Comparison of ENCODE assay signal across 20 cellular contexts in the genomic region with DNA sequence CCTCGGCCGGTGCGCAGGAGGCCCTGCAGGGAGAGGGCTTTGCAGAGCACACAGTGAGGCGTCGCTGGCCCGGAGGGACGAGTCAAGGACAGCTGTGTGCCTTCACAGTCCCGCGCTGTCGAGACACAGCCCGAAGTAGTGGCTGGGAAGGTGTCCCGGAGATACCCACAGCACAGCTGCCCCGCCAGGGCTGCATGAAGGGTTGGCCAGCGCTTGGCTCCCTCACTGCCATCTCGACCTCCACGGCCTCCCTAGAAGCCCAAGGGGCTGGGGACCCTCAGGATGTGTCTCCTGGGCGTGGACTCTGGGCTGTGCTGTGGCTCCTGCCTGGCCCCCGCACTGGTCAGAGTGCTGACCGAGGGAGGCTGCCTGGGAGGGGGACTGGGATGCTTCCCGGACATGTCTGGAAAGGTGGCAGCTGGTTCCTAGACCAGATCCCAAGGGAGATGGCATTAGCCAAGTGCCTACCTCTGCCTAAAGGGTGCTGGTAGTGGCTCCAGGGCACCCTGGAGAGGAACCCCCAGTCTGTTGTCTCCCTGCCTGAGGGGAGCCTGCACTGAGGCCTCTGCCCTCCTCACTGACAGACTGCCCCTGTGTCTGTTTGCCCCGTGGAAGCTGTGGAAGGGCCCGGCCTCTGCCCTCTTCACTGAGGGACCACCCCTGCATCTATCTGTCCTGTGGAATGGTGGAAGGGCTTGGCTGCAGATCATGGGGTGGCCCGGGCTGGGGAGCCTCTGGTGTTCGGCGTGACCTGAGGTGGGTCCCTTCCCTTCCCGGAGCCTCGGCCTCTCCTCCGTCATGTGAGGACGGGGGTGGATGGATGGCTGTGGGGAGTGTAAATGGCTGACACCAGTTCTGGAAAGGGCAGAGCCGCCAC. TPM values are rescaled to one million over a fixed set of nuclear protein-coding genes. Genes with fewer than 3 reads are reported as not detected.
A peak's percentile ranks its signal among the peaks of the same experiment; 100 is the strongest.
DNase-seq lines count a peak whose midpoint lies in the region; ATAC-seq, FAIRE-seq and TF ChIP-seq lines count a peak whose summit lies in the region.
"Had no signal": no experiment of that assay in that cellular context is flagged by ENCODE, and none has a peak within 500 bp of the region (broad histone marks: within the 10 kb centered on the region; RNA-seq: fewer than 3 reads in every experiment).

No MANE protein-coding gene starts in this region.

- H3K9me3 ChIP-seq in A549 (no peaks in the 10 kb centered on the region), colonic mucosa (no peaks in the 10 kb centered on the region)
- H3K9me3 ChIP-seq in BLaER1 treated with 17β-estradiol and CSF1 and Interleukin-3, amounts not matched to agents 10 nM and 100 nM (replicated peaks in 1 of 11) = no peaks in the 10 kb centered on the region
- H3K9me3 ChIP-seq: HAP-1 had no signal

- TF ChIP-seq POLR2A in A549 (IDR thresholded peaks at IDR 0.05; ENCODE audit: low read length) = no peak

- no peak for TF ChIP-seq EP300 in A549 (IDR thresholded peaks at IDR 0.05)

- DNase-seq in A549 (ENCODE audit: low read depth in 1 of 2, low spot score in 1 of 2) (no peak), ecto neural progenitor cell (ENCODE audit: low spot score) (peak; percentile 44), mesothelial cell of epicardium (ENCODE audit: low spot score in 2 of 2, unreplicated experiment in 2 of 2) (peak; percentile 16 to 33), NCI-H1436 treated with DMSO at 0.1 percent for 48 hours (lab: John Stamatoyannopoulos, UW) (no peak), H7 (no peak), colonic mucosa (no peak)
- DNase-seq in natural killer cell treated with Interleukin-12 subunit alpha and Interleukin-12 subunit beta and Interleukin-15 and Interleukin-18, amount 100 ng/mL, for 72 hours (ENCODE audit: low spot score) = no peak
- DNase-seq: activated CD8-positive, alpha-beta T cell treated with anti-CD3 and anti-CD28 coated beads, Interleukin-2, amount 10 ng/mL, durations not matched to agents 7 days and 5 days; AML-193; KBM-7; MV-4-11; NCI-H2029; SHP77 treated with DMSO at 0.1 percent for 48 hours; T-helper 17 cell had no signal

- peaks cover 46% of the 10 kb centered on the region for H3K27me3 Mint-ChIP-seq in mesothelial cell of epicardium (ENCODE audit: low read depth)
- H3K27me3 Mint-ChIP-seq in natural killer cell treated with Interleukin-12 subunit alpha and Interleukin-12 subunit beta and Interleukin-15 and Interleukin-18, amount 100 ng/mL, for 72 hours = peaks cover 0 to 2% of the 10 kb centered on the region in 2 donors

- peak overlapping the region in 1 of 11 experiments; percentile 4; a peak in 1 of 22 replicates for H3K9ac ChIP-seq in BLaER1 treated with 17β-estradiol and CSF1 and Interleukin-3, amounts not matched to agents 10 nM and 100 nM
- no peak overlapping the region for H3K9ac ChIP-seq in colonic mucosa (ENCODE audit: low read depth in 2 of 2, low read length in 2 of 2)

- CTCF ChIA-PET in A549 (lab: Yijun Ruan, JAX) = no interaction called here

- TF ChIP-seq RAD21 in A549 (conservative IDR thresholded peaks at IDR 0.05 in 1 of 2, IDR thresholded peaks at IDR 0.05 in 1 of 2) = no peak

- H3K4me3 ChIP-seq in A549 (no peak overlapping the region), H7 (ENCODE audit: insufficient read depth, low read depth, low read length) (no peak overlapping the region), colonic mucosa (no peak overlapping the region)
- H3K4me3 ChIP-seq in BLaER1 treated with 17β-estradiol and CSF1 and Interleukin-3, amounts not matched to agents 10 nM and 100 nM = no peak overlapping the region
- H3K4me3 ChIP-seq: HAP-1 had no signal

- 40% methylated on average over 17 of the region's 30 CpGs for WGBS in A549 (ENCODE audit: missing lambda C conversion rate)

- H3K4me2 ChIP-seq in A549 = no peak overlapping the region
- peak overlapping the region in 8 of 11 experiments; percentile 70 to 94 (median 82); a peak in 16 of 22 replicates for H3K4me2 ChIP-seq in BLaER1 treated with 17β-estradiol and CSF1 and Interleukin-3, amounts not matched to agents 10 nM and 100 nM

- H3K4me1 ChIP-seq in A549 = peaks cover 1% of the 10 kb centered on the region; the same call in 1 of the 3 replicates
- peaks cover 0 to 57% (median 44%) of the 10 kb centered on the region in 10 experiments; a peak in 19 of 20 replicates for H3K4me1 ChIP-seq in BLaER1 treated with 17β-estradiol and CSF1 and Interleukin-3, amounts not matched to agents 10 nM and 100 nM
- H3K4me1 ChIP-seq in colonic mucosa = no peaks in the 10 kb centered on the region
- H3K4me1 ChIP-seq: HAP-1 had no signal

- H3K27me3 ChIP-seq in BLaER1 treated with 17β-estradiol and CSF1 and Interleukin-3, amounts not matched to agents 10 nM and 100 nM = peaks cover 41 to 75% (median 58%) of the 10 kb centered on the region in 11 experiments
- peaks cover 5% of the 10 kb centered on the region for H3K27me3 ChIP-seq in H7 (ENCODE audit: control insufficient read depth, insufficient read depth, low read length)
- H3K27me3 ChIP-seq in colonic mucosa = peaks cover 13% of the 10 kb centered on the region

- POLR2A ChIA-PET in A549 (lab: Yijun Ruan, JAX) = no interaction called here

- H3K27ac ChIP-seq in A549 (no peak overlapping the region), colonic mucosa (no peak overlapping the region)
- no peak overlapping the region for H3K27ac ChIP-seq in BLaER1 treated with 17β-estradiol and CSF1 and Interleukin-3, amounts not matched to agents 10 nM and 100 nM
- H3K27ac ChIP-seq: WERI-Rb-1 had no signal

- FAIRE-seq in A549 (lab: Jason Lieb, UNC) = no peak
- FAIRE-seq: astrocyte, GM19239, keratinocyte had no signal

- intact Hi-C loops in colonic mucosa (cut with DNase I) = no loop called here

- peak; percentile 9 to 31; a peak in 4 of 6 replicates for ATAC-seq in A549
- ATAC-seq in natural killer cell treated with Interleukin-12 subunit alpha and Interleukin-12 subunit beta and Interleukin-15 and Interleukin-18, amount 100 ng/mL, for 72 hours = no peak
- ATAC-seq: activated CD8-positive, alpha-beta T cell treated with anti-CD3 and anti-CD28 coated beads, Interleukin-2, amount 10 ng/mL, durations not matched to agents 7 days and 5 days; T-helper 17 cell had no signal

- no peaks in the 10 kb centered on the region for H3K36me3 ChIP-seq in BLaER1 treated with 17β-estradiol and CSF1 and Interleukin-3, amounts not matched to agents 10 nM and 100 nM
- H3K36me3 ChIP-seq in H7 (replicated peaks; ENCODE audit: control insufficient read depth, insufficient read depth, low read length) = no peaks in the 10 kb centered on the region
- no peaks in the 10 kb centered on the region for H3K36me3 ChIP-seq in colonic mucosa
- H3K36me3 ChIP-seq: HAP-1 had no signal

- no peaks in the 10 kb centered on the region for H3K36me3 Mint-ChIP-seq in mesothelial cell of epicardium
- H3K36me3 Mint-ChIP-seq in natural killer cell treated with Interleukin-12 subunit alpha and Interleukin-12 subunit beta and Interleukin-15 and Interleukin-18, amount 100 ng/mL, for 72 hours = no peaks in the 10 kb centered on the region

- H3K9me3 Mint-ChIP-seq in mesothelial cell of epicardium = no peaks in the 10 kb centered on the region
- no peaks in the 10 kb centered on the region for H3K9me3 Mint-ChIP-seq in natural killer cell treated with Interleukin-12 subunit alpha and Interleukin-12 subunit beta and Interleukin-15 and Interleukin-18, amount 100 ng/mL, for 72 hours

- no peak overlapping the region for H3K27ac Mint-ChIP-seq in mesothelial cell of epicardium
- no peak overlapping the region for H3K27ac Mint-ChIP-seq in natural killer cell treated with Interleukin-12 subunit alpha and Interleukin-12 subunit beta and Interleukin-15 and Interleukin-18, amount 100 ng/mL, for 72 hours
- H3K27ac Mint-ChIP-seq: activated CD8-positive, alpha-beta T cell treated with anti-CD3 and anti-CD28 coated beads, Interleukin-2, amount 10 ng/mL, durations not matched to agents 7 days and 5 days; T-helper 17 cell had no signal

- TF ChIP-seq CTCF in A549 (IDR thresholded peaks at IDR 0.05) (no peak), mesothelial cell of epicardium (IDR thresholded peaks at IDR 0.05; ENCODE audit: unreplicated experiment) (no peak), colonic mucosa (IDR thresholded peaks at IDR 0.05) (no peak)

- H3K4me3 Mint-ChIP-seq in mesothelial cell of epicardium = no peak overlapping the region
- H3K4me3 Mint-ChIP-seq in natural killer cell treated with Interleukin-12 subunit alpha and Interleukin-12 subunit beta and Interleukin-15 and Interleukin-18, amount 100 ng/mL, for 72 hours = no peak overlapping the region
- H3K4me3 Mint-ChIP-seq: activated CD8-positive, alpha-beta T cell treated with anti-CD3 and anti-CD28 coated beads, Interleukin-2, amount 10 ng/mL, durations not matched to agents 7 days and 5 days; T-helper 17 cell had no signal

- H3K4me1 Mint-ChIP-seq in mesothelial cell of epicardium = peaks cover 9% of the 10 kb centered on the region
- H3K4me1 Mint-ChIP-seq in natural killer cell treated with Interleukin-12 subunit alpha and Interleukin-12 subunit beta and Interleukin-15 and Interleukin-18, amount 100 ng/mL, for 72 hours (ENCODE audit: low read depth in 2 of 2) = no peaks in the 10 kb centered on the region

- peaks cover 0 to 84% (median 35%) of the 10 kb centered on the region in 11 experiments; a peak in 14 of 22 replicates for H4K20me1 ChIP-seq in BLaER1 treated with 17β-estradiol and CSF1 and Interleukin-3, amounts not matched to agents 10 nM and 100 nM

TF ChIP-seq in A549, 52 proteins besides CTCF, POLR2A, EP300 and RAD21 (continues in another document):
- TF ChIP-seq MAZ (IDR thresholded peaks at IDR 0.05; ENCODE audit: borderline replicate concordance, low read depth, low read length) = no peak
- TF ChIP-seq CHD4 (IDR thresholded peaks at IDR 0.05; ENCODE audit: borderline replicate concordance) = no peak
- TF ChIP-seq RNF2 (IDR thresholded peaks at IDR 0.05; ENCODE audit: borderline replicate concordance, low read depth) = no peak

RNA-seq across cellular contexts. Expression of a gene that starts 5.8 kb away (rescaled TPM):
- polyA plus RNA-seq in A549 (2011; rRNA removed) (0.09 and 0.10 TPM in 2 replicates), A549 (2017; fragmentation: RNase III; extraction: RNeasy Plus Mini Kit Qiagen cat#74134 plus additional on column Dnase treatment) (0.08 to 0.10 TPM (median 0.09 TPM) in 3 replicates)
- 0.12 and 0.29 TPM in 2 replicates for polyA plus RNA-seq in A549 (2012; cell fraction: cytosol; rRNA removed)
- polyA plus RNA-seq in A549 (2012; cell fraction: nucleus; rRNA removed) = 0.11 and 0.22 TPM in 2 replicates
- 0.08 and 0.15 TPM in 2 replicates for polyA minus RNA-seq in A549 (2011; rRNA and poly(A)+ RNA removed)
- total RNA-seq in mesothelial cell of epicardium (11.4 to 13.5 TPM (median 11.9 TPM) in 3 replicates), colonic mucosa (under 1 TPM; 0.12 to 0.40 TPM)
- total RNA-seq in natural killer cell treated with Interleukin-12 subunit alpha and Interleukin-12 subunit beta and Interleukin-15 and Interleukin-18, amount 100 ng/mL, for 72 hours = under 1 TPM in 1 of 2 donors, not detected in 1; 0.11 TPM
- total RNA-seq in H7 (2014; rRNA removed; shearing (Covaris generic)) = 16.0 and 19.9 TPM in 2 replicates
- total RNA-seq: activated CD8-positive, alpha-beta T cell treated with anti-CD3 and anti-CD28 coated beads, Interleukin-2, amount 10 ng/mL, durations not matched to agents 7 days and 5 days; T-helper 17 cell had no signal

Comparison
In these comparisons a context has a peak if more than half of its experiments do, and no peak if none do; other contexts are left out.
1. ATAC-seq: peak in A549 (2 of 2); none in natural killer cell treated with Interleukin-12 subunit alpha and Interleukin-12 subunit beta and Interleukin-15 and Interleukin-18, amount 100 ng/mL, for 72 hours (0 of 2).
2. DNase-seq: peak in ecto neural progenitor cell (single experiment) and mesothelial cell of epicardium (2 of 2); none in A549 (0 of 2), NCI-H1436 treated with DMSO at 0.1 percent for 48 hours (single experiment), natural killer cell treated with Interleukin-12 subunit alpha and Interleukin-12 subunit beta and Interleukin-15 and Interleukin-18, amount 100 ng/mL, for 72 hours (single experiment), H7 (single experiment) and colonic mucosa (single experiment).